ENCODE assay signal across 22 cellular contexts in genomic region chrX:38847206-38847902, GRCh38. TPM values are rescaled to one million over a fixed set of nuclear protein-coding genes. Genes with fewer than 3 reads are reported as not detected.
"Had no signal": no experiment of that assay in that cellular context is flagged by ENCODE, and none has a peak within 500 bp of the region (broad histone marks: within the 10 kb centered on the region; RNA-seq: fewer than 3 reads in every experiment).

No MANE protein-coding gene starts in this region.

- H3K9me3 Mint-ChIP-seq: activated naive CD4-positive, alpha-beta T cell treated with anti-CD3 and anti-CD28 coated beads, Interleukin-2, amount 50 U/mL, for 24 hours had no signal

- DNase-seq: activated CD4-positive, alpha-beta T cell treated with anti-CD3 and anti-CD28 coated beads for 48 hours; activated CD4-positive, alpha-beta T cell treated with anti-CD3 and anti-CD28 coated beads, Interleukin-2, amount 50 U/mL, for 4 hours; activated CD4-positive, CD25-positive, alpha-beta regulatory T cell treated with anti-CD3 and anti-CD28 coated beads, Interleukin-2, amount 50 U/mL, for 72 hours; activated CD8-positive, alpha-beta memory T cell treated with anti-CD3 and anti-CD28 coated beads, Interleukin-2, amount 50 U/mL, for 48 hours; activated CD8-positive, alpha-beta T cell treated with anti-CD3 and anti-CD28 coated beads, Interleukin-2, amount 10 ng/mL, durations not matched to agents 7 days and 5 days; activated effector memory CD4-positive, alpha-beta T cell treated with Interleukin-2 at 50 U/mL for 16 hours; activated naive CD4-positive, alpha-beta T cell; activated T-cell treated with anti-CD3 and anti-CD28 coated beads, Interleukin-2, amount 50 U/mL, for 1 hour; aorta; KG1; NCI-H1092; NCI-H1417; NCI-H1930; NCI-H510A treated with DMSO at 0.1 percent for 48 hours; NCI-H69; PC-9; SIG-M5; T-helper 17 cell; T-helper 9 cell had no signal

- ATAC-seq: activated CD8-positive, alpha-beta T cell treated with anti-CD3 and anti-CD28 coated beads, Interleukin-2, amount 10 ng/mL, durations not matched to agents 7 days and 5 days; T-helper 17 cell; WTC11 had no signal

- H3K27ac Mint-ChIP-seq: activated CD8-positive, alpha-beta T cell treated with anti-CD3 and anti-CD28 coated beads, Interleukin-2, amount 10 ng/mL, durations not matched to agents 7 days and 5 days; activated naive CD4-positive, alpha-beta T cell treated with anti-CD3 and anti-CD28 coated beads, Interleukin-2, amount 50 U/mL, for 24 hours; brain; T-helper 17 cell; WTC11 had no signal

- H3K27me3 Mint-ChIP-seq: activated naive CD4-positive, alpha-beta T cell treated with anti-CD3 and anti-CD28 coated beads, Interleukin-2, amount 50 U/mL, for 24 hours; brain; T-helper 17 cell had no signal

- H3K4me3 Mint-ChIP-seq: activated CD8-positive, alpha-beta T cell treated with anti-CD3 and anti-CD28 coated beads, Interleukin-2, amount 10 ng/mL, durations not matched to agents 7 days and 5 days; activated naive CD4-positive, alpha-beta T cell treated with anti-CD3 and anti-CD28 coated beads, Interleukin-2, amount 50 U/mL, for 24 hours; brain; T-helper 17 cell; WTC11 had no signal

- H3K4me3 ChIP-seq: PC-9 had no signal

- H3K27ac ChIP-seq: PC-9 had no signal

- H3K36me3 Mint-ChIP-seq: activated naive CD4-positive, alpha-beta T cell treated with anti-CD3 and anti-CD28 coated beads, Interleukin-2, amount 50 U/mL, for 24 hours; brain; WTC11 had no signal

RNA-seq across cellular contexts. Expression of gene MID1IP1, which starts 46.1 kb away (rescaled TPM):
- total RNA-seq: PC-9 had no signal
